Comparison of ENCODE assay signal across 20 cellular contexts in genomic region chr13:77740097-77740496, GRCh38. TPM values are rescaled to one million over a fixed set of nuclear protein-coding genes. Genes with fewer than 3 reads are reported as not detected.
DNase-seq lines count a peak whose midpoint lies in the region; ATAC-seq and TF ChIP-seq lines count a peak whose summit lies in the region.
"Had no signal": no experiment of that assay in that cellular context is flagged by ENCODE, and none has a peak within 500 bp of the region (broad histone marks: within the 10 kb centered on the region; RNA-seq: fewer than 3 reads in every experiment).

No MANE protein-coding gene starts in this region.

- ATAC-seq in stimulated activated naive CD8-positive, alpha-beta T cell treated with anti-CD3 and anti-CD28 coated beads, Interleukin-15, amount 100 ng/mL, for 72 hours: no peak
- peak; percentile 59 for ATAC-seq in upper lobe of right lung

- intact Hi-C loops in upper lobe of right lung (cut with DNase I): no loop called here

- H3K9me3 ChIP-seq in upper lobe of right lung: no peaks in the 10 kb centered on the region
- H3K9me3 ChIP-seq: BLaER1 treated with 17β-estradiol and CSF1 and Interleukin-3, amounts not matched to agents 10 nM and 100 nM had no signal

- peaks cover 13% of the 10 kb centered on the region for H3K36me3 Mint-ChIP-seq in stimulated activated naive CD8-positive, alpha-beta T cell treated with anti-CD3 and anti-CD28 coated beads, Interleukin-15, Interleukin-2, amounts not matched to agents 100 ng/mL and 50 ng/mL, for 24 hours (ENCODE audit: low read depth)

- TF ChIP-seq CTCF in upper lobe of right lung (IDR thresholded peaks at IDR 0.05): no peak

- H3K27ac Mint-ChIP-seq in stimulated activated naive CD8-positive, alpha-beta T cell treated with anti-CD3 and anti-CD28 coated beads, Interleukin-15, Interleukin-2, amounts not matched to agents 100 ng/mL and 50 ng/mL, for 24 hours: peak overlapping the region; percentile 19
- no peak overlapping the region for H3K27ac Mint-ChIP-seq in stimulated activated naive CD8-positive, alpha-beta T cell treated with anti-CD3 and anti-CD28 coated beads, Interleukin-15, amount 100 ng/mL, for 72 hours
- H3K27ac Mint-ChIP-seq: IgD-negative memory B cell had no signal

- no peaks in the 10 kb centered on the region for H3K36me3 ChIP-seq in upper lobe of right lung

- DNase-seq in stimulated activated naive CD8-positive, alpha-beta T cell treated with anti-CD3 and anti-CD28 coated beads, Interleukin-15, amount 100 ng/mL, for 72 hours: no peak
- peak; percentile 41 for DNase-seq in midbrain (lab: John Stamatoyannopoulos, UW)
- no peak for DNase-seq in upper lobe of right lung
- no peak for DNase-seq in NCI-H2227 (lab: John Stamatoyannopoulos, UW; ENCODE audit: unreplicated experiment)
- DNase-seq in activated naive CD4-positive, alpha-beta T cell (lab: John Stamatoyannopoulos, UW): no peak
- no peak for DNase-seq in activated T-cell treated with anti-CD3 and anti-CD28 coated beads, Interleukin-2, amount 50 U/mL, for 1 hour
- DNase-seq: 8988T; Calu3; CD8-positive, alpha-beta memory T cell; DMS153; NCI-H1105; NCI-H146; NCI-H2029; NCI-H226; NCI-H510A treated with DMSO at 0.1 percent for 48 hours; NCI-H748 treated with DMSO at 0.1 percent for 48 hours had no signal

- H3K27me3 Mint-ChIP-seq in stimulated activated naive CD8-positive, alpha-beta T cell treated with anti-CD3 and anti-CD28 coated beads, Interleukin-15, Interleukin-2, amounts not matched to agents 100 ng/mL and 50 ng/mL, for 24 hours: no peaks in the 10 kb centered on the region
- H3K27me3 Mint-ChIP-seq in stimulated activated naive CD8-positive, alpha-beta T cell treated with anti-CD3 and anti-CD28 coated beads, Interleukin-15, amount 100 ng/mL, for 72 hours: no peaks in the 10 kb centered on the region
- H3K27me3 Mint-ChIP-seq: CD8-positive, alpha-beta memory T cell; IgD-negative memory B cell had no signal

- no peaks in the 10 kb centered on the region for H3K4me1 ChIP-seq in upper lobe of right lung
- H3K4me1 ChIP-seq: BLaER1 treated with 17β-estradiol and CSF1 and Interleukin-3, amounts not matched to agents 10 nM and 100 nM had no signal

- no peaks in the 10 kb centered on the region for H3K9me3 Mint-ChIP-seq in stimulated activated naive CD8-positive, alpha-beta T cell treated with anti-CD3 and anti-CD28 coated beads, Interleukin-15, Interleukin-2, amounts not matched to agents 100 ng/mL and 50 ng/mL, for 24 hours
- no peaks in the 10 kb centered on the region for H3K9me3 Mint-ChIP-seq in stimulated activated naive CD8-positive, alpha-beta T cell treated with anti-CD3 and anti-CD28 coated beads, Interleukin-15, amount 100 ng/mL, for 72 hours
- H3K9me3 Mint-ChIP-seq: CD8-positive, alpha-beta memory T cell; IgD-negative memory B cell had no signal

- peak overlapping the region; percentile 94 for H3K27ac ChIP-seq in cingulate gyrus (ENCODE audit: low read depth, low read length)
- no peak overlapping the region for H3K27ac ChIP-seq in upper lobe of right lung
- H3K27ac ChIP-seq: BLaER1 treated with 17β-estradiol and CSF1 and Interleukin-3, amounts not matched to agents 10 nM and 100 nM had no signal

- H3K4me1 Mint-ChIP-seq in stimulated activated naive CD8-positive, alpha-beta T cell treated with anti-CD3 and anti-CD28 coated beads, Interleukin-15, Interleukin-2, amounts not matched to agents 100 ng/mL and 50 ng/mL, for 24 hours (ENCODE audit: low read depth): peaks cover 25% of the 10 kb centered on the region
- H3K4me1 Mint-ChIP-seq in stimulated activated naive CD8-positive, alpha-beta T cell treated with anti-CD3 and anti-CD28 coated beads, Interleukin-15, amount 100 ng/mL, for 72 hours: peaks cover 11% of the 10 kb centered on the region

- H3K4me3 ChIP-seq in upper lobe of right lung: no peak overlapping the region
- H3K4me3 ChIP-seq: BLaER1 treated with 17β-estradiol and CSF1 and Interleukin-3, amounts not matched to agents 10 nM and 100 nM had no signal

- no peaks in the 10 kb centered on the region for H3K27me3 ChIP-seq in upper lobe of right lung
- H3K27me3 ChIP-seq: BLaER1 treated with 17β-estradiol and CSF1 and Interleukin-3, amounts not matched to agents 10 nM and 100 nM had no signal

- no peak overlapping the region for H3K4me3 Mint-ChIP-seq in stimulated activated naive CD8-positive, alpha-beta T cell treated with anti-CD3 and anti-CD28 coated beads, Interleukin-15, Interleukin-2, amounts not matched to agents 100 ng/mL and 50 ng/mL, for 24 hours
- no peak overlapping the region for H3K4me3 Mint-ChIP-seq in stimulated activated naive CD8-positive, alpha-beta T cell treated with anti-CD3 and anti-CD28 coated beads, Interleukin-15, amount 100 ng/mL, for 72 hours
- H3K4me3 Mint-ChIP-seq: IgD-negative memory B cell had no signal

RNA-seq across cellular contexts. Expression of gene SLAIN1, which starts 42.6 kb away (rescaled TPM):
- 16.4 TPM for total RNA-seq in upper lobe of right lung
